ENCODE assay signal across 8 cellular contexts in the genomic region with DNA sequence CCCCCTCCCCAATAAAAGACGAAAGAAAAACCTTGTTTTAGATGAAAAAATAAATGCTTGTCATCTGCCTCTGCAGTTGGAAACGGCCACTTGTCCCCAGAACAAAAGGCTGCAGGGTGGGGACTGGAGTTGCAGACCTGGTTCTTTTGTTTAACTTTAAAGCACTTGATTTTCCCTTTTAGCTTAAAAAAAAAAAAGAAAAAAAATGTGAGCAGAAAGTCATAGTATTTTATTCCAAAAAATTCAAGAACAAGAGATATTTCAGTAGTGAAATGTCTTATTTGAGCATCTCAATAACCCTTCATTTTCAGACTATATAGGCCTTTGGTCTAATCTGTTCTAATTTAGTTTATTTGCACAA. TPM values are rescaled to one million over a fixed set of nuclear protein-coding genes. Genes with fewer than 3 reads are reported as not detected.
DNase-seq lines count a peak whose midpoint lies in the region; ATAC-seq, FAIRE-seq and TF ChIP-seq lines count a peak whose summit lies in the region.

No MANE protein-coding gene starts in this region.

- FAIRE-seq in HepG2 (lab: Jason Lieb, UNC) = no peak
- no peak for FAIRE-seq in D721Med (lab: Jason Lieb, UNC)

- no peaks in the 10 kb centered on the region for H3K36me3 Mint-ChIP-seq in activated CD4-positive, alpha-beta T cell treated with anti-CD3 and anti-CD28 coated beads, Interleukin-2, amount 10 ng/mL, durations not matched to agents 24 days and 14 days (ENCODE audit: low read depth)

- no peak for ATAC-seq in HepG2

- no peak for TF ChIP-seq CTCF in astrocyte of the cerebellum (IDR thresholded peaks at IDR 0.05; ENCODE audit: low read depth, low read length, missing control alignments)
- no peak for TF ChIP-seq CTCF in HepG2 (CRISPR knock-in tag; IDR thresholded peaks at IDR 0.05)
- TF ChIP-seq CTCF in testis (IDR thresholded peaks at IDR 0.05) = no peak
- no peak for TF ChIP-seq CTCF in D721Med (IDR thresholded peaks at IDR 0.05; ENCODE audit: insufficient read depth, missing control alignments)

- H3K4me1 ChIP-seq in HepG2 (ENCODE audit: insufficient read depth, low read length) (peaks cover 8% of the 10 kb centered on the region; the same call in 1 of the 2 replicates), testis (peaks cover 34% of the 10 kb centered on the region)

- H3K27me3 Mint-ChIP-seq in activated CD4-positive, alpha-beta T cell treated with anti-CD3 and anti-CD28 coated beads, Interleukin-2, amount 10 ng/mL, durations not matched to agents 24 days and 14 days = peaks cover 69% of the 10 kb centered on the region

- H3K4me3 Mint-ChIP-seq in activated CD4-positive, alpha-beta T cell treated with anti-CD3 and anti-CD28 coated beads, Interleukin-2, amount 10 ng/mL, durations not matched to agents 24 days and 14 days = peak overlapping the region; percentile 59

- no peak for TF ChIP-seq POLR2A in HepG2 (IDR thresholded peaks at IDR 0.05; ENCODE audit: insufficient read depth in 1 of 2, low read depth in 2 of 2, low read length in 2 of 2)
- no peak for TF ChIP-seq POLR2A in testis (IDR thresholded peaks at IDR 0.05)

- no peaks in the 10 kb centered on the region for H3K79me2 ChIP-seq in HepG2 (ENCODE audit: insufficient read depth, low read length)

- CTCF ChIA-PET in HepG2 (lab: Yijun Ruan, JAX; ENCODE audit: low intra/inter-chr PET ratio, low total read pairs) = no interaction called here

- no peak for TF ChIP-seq RAD21 in HepG2 (CRISPR knock-in tag; IDR thresholded peaks at IDR 0.05)

- H3K27me3 ChIP-seq in HepG2 (ENCODE audit: control insufficient read depth in 1 of 2, insufficient read depth in 2 of 2, low read length in 2 of 2) (peaks cover 3 to 23% of the 10 kb centered on the region in 2 experiments; a peak in 3 of 5 replicates), testis (no peaks in the 10 kb centered on the region)

- TF ChIP-seq EP300 in HepG2 (IDR thresholded peaks at IDR 0.05; ENCODE audit: low read depth in 2 of 2, low read length in 2 of 2) = no peak
- TF ChIP-seq EP300 in HepG2 (CRISPR knock-in tag; IDR thresholded peaks at IDR 0.05; ENCODE audit: borderline replicate concordance) = no peak

- no peaks in the 10 kb centered on the region for H4K20me1 ChIP-seq in HepG2 (ENCODE audit: insufficient read depth, low read length)

- H3K36me3 ChIP-seq in HepG2 (replicated peaks in 1 of 2; ENCODE audit: control insufficient read depth in 1 of 2, insufficient read depth in 2 of 2, low read length in 2 of 2) (no peaks in the 10 kb centered on the region), testis (ENCODE audit: low read depth, missing control alignments) (no peaks in the 10 kb centered on the region)

- intact Hi-C loops in activated CD4-positive, alpha-beta T cell treated with anti-CD3 and anti-CD28 coated beads, Interleukin-2, amount 10 ng/mL, durations not matched to agents 24 days and 14 days (cut with micrococcal nuclease) = no loop called here
- intact Hi-C loops in HepG2 (cut with micrococcal nuclease; ENCODE audit: unreplicated experiment) = no loop called here
- intact Hi-C loops in testis (cut with DNase I; ENCODE audit: low total_unique reads) = no loop called here

- in situ Hi-C loops in astrocyte of the cerebellum (cut with HindIII; ENCODE audit: low sequenced_read_pairs) = no loop called here
- in situ Hi-C loops in HepG2 (cut with HindIII; ENCODE audit: extremely low pct_ligation_motif_present, low pct_unique_long_range_greater_than_20kb) = no loop called here

- H3K4me3 ChIP-seq in astrocyte of the cerebellum (ENCODE audit: low read depth, low read length) = peak overlapping the region; percentile 77
- peak overlapping the region; percentile 70 to 89 (median 81) for H3K4me3 ChIP-seq in HepG2 (replicated peaks in 1 of 3; ENCODE audit: insufficient read depth in 1 of 3, low read depth in 2 of 3, low read length in 3 of 3)
- H3K4me3 ChIP-seq in testis = peak overlapping the region; percentile 79 to 95

- peak overlapping the region; percentile 82 for H3K4me2 ChIP-seq in HepG2 (ENCODE audit: low read depth, low read length)

- TSS peak; percentile 33 for BruUV-seq in HepG2 (replicated peaks; lab: Mats Ljungman, UMichigan)

- no peak overlapping the region for H3K27ac ChIP-seq in HepG2 (ENCODE audit: extremely low read length, insufficient read depth, low read length)
- H3K27ac ChIP-seq in testis = peak overlapping the region; percentile 83 to 86

- H3K9me3 ChIP-seq in HepG2 (ENCODE audit: low read length) (no peaks in the 10 kb centered on the region), testis (no peaks in the 10 kb centered on the region)

- H3K9me3 Mint-ChIP-seq in activated CD4-positive, alpha-beta T cell treated with anti-CD3 and anti-CD28 coated beads, Interleukin-2, amount 10 ng/mL, durations not matched to agents 24 days and 14 days = peaks cover 5% of the 10 kb centered on the region

- peaks cover 4% of the 10 kb centered on the region for H3K4me1 Mint-ChIP-seq in activated CD4-positive, alpha-beta T cell treated with anti-CD3 and anti-CD28 coated beads, Interleukin-2, amount 10 ng/mL, durations not matched to agents 24 days and 14 days

- peak overlapping the region; percentile 23; the same call in 1 of the 2 replicates for H3K9ac ChIP-seq in HepG2 (ENCODE audit: insufficient read depth, low read depth, low read length)

- no peak for DNase-seq in activated CD4-positive, alpha-beta T cell treated with anti-CD3 and anti-CD28 coated beads, Interleukin-2, amount 10 ng/mL, durations not matched to agents 24 days and 14 days
- no peak for DNase-seq in activated CD4-positive, alpha-beta T cell treated with anti-CD3 and anti-CD28 coated beads for 1 hour
- DNase-seq in astrocyte of the cerebellum (ENCODE audit: low read depth) (no peak), HepG2 (ENCODE audit: low spot score) (no peak), testis (no peak), COR-L47 (lab: John Stamatoyannopoulos, UW) (no peak), GF-D8 (lab: John Stamatoyannopoulos, UW) (no peak), D721Med (ENCODE audit: insufficient read length, low spot score) (no peak)

- WGBS in HepG2 (ENCODE audit: low lambda C conversion rate) = 2% methylated on average over 2 of the region's 2 CpGs
- 0 to 2% methylated on average over 2 of the region's 2 CpGs for WGBS in testis, 2 donors

- POLR2A ChIA-PET in HepG2 (lab: Yijun Ruan, JAX) = no interaction called here

- no peak overlapping the region for H2AFZ ChIP-seq in HepG2 (ENCODE audit: low read length)

- H3K27ac Mint-ChIP-seq in activated CD4-positive, alpha-beta T cell treated with anti-CD3 and anti-CD28 coated beads, Interleukin-2, amount 10 ng/mL, durations not matched to agents 24 days and 14 days = no peak overlapping the region

TF ChIP-seq in HepG2, 621 proteins besides CTCF, POLR2A, EP300 and RAD21 (continues in another document):
- TF ChIP-seq PCBP1 (IDR thresholded peaks at IDR 0.05; ENCODE audit: borderline replicate concordance, low read depth, low read length) (no peak), KDM5A (IDR thresholded peaks at IDR 0.05; ENCODE audit: borderline replicate concordance, low read length) (peak; percentile 23; the same call in 1 of the 2 replicates), THAP11 (CRISPR knock-in tag; IDR thresholded peaks at IDR 0.05) (0 out of 2 replicates have a peak, but pooled peaks have one; percentile 1), ZNF510 (CRISPR knock-in tag; IDR thresholded peaks at IDR 0.05; ENCODE audit: low read depth) (no peak)

RNA-seq across cellular contexts. Expression of a gene that starts 1.8 kb away (rescaled TPM):
- total RNA-seq in activated CD4-positive, alpha-beta T cell treated with anti-CD3 and anti-CD28 coated beads, Interleukin-2, amount 10 ng/mL, durations not matched to agents 24 days and 14 days = 0.02 and 0.09 TPM in 2 replicates
- 6.2 and 12.6 TPM in 2 replicates for total RNA-seq in HepG2 (2016; rRNA removed; fragmentation: Illumina TruSeq; extraction: Trizol)
- 0.40 and 0.79 TPM in 2 replicates for total RNA-seq in HepG2 (2016; cell fraction: cytosol; rRNA removed; fragmentation: Illumina TruSeq; extraction: Trizol; ENCODE audit: low read depth)
- total RNA-seq in HepG2 (2016; cell fraction: insoluble cytoplasmic fraction; rRNA removed; fragmentation: Illumina TruSeq; extraction: Trizol) = 6.4 and 11.8 TPM in 2 replicates
- 2.6 and 2.7 TPM in 2 replicates for total RNA-seq in HepG2 (2016; cell fraction: membrane; rRNA removed; fragmentation: Illumina TruSeq; extraction: Trizol)
- total RNA-seq in HepG2 (2016; cell fraction: nucleus; rRNA removed; fragmentation: Illumina TruSeq; extraction: Trizol) = 18.5 and 24.0 TPM in 2 replicates
- polyA plus RNA-seq in HepG2 (2011; rRNA removed) = 3.3 and 3.5 TPM in 2 replicates
- 2.5 and 3.3 TPM in 2 replicates for polyA plus RNA-seq in HepG2 (2011; cell fraction: cytosol; rRNA removed)
- polyA plus RNA-seq in HepG2 (2011; cell fraction: nucleus; rRNA removed) = 5.5 and 6.8 TPM in 2 replicates
- 2.7 and 5.6 TPM in 2 replicates for polyA plus RNA-seq in HepG2 (2012)
- 0.14 TPM in 2 replicates for polyA plus RNA-seq in HepG2 (2016; cell fraction: cytosol; fragmentation: Illumina TruSeq; extraction: Trizol; ENCODE audit: low read depth)
- 4.1 and 5.0 TPM in 2 replicates for polyA plus RNA-seq in HepG2 (2016; cell fraction: insoluble cytoplasmic fraction; fragmentation: Illumina TruSeq; extraction: Trizol; ENCODE audit: low read depth)
- 0.37 and 0.50 TPM in 2 replicates for polyA plus RNA-seq in HepG2 (2016; cell fraction: membrane; fragmentation: Illumina TruSeq; extraction: Trizol; ENCODE audit: low read depth)
- 10.5 and 11.0 TPM in 2 replicates for polyA plus RNA-seq in HepG2 (2016; cell fraction: nucleus; fragmentation: Illumina TruSeq; extraction: Trizol; ENCODE audit: insufficient read depth, low read depth)
- 0.37 and 38.7 TPM in 2 replicates for polyA minus RNA-seq in HepG2 (2011; rRNA and poly(A)+ RNA removed; ENCODE audit: low replicate concordance)
- 8.5 and 16.4 TPM in 2 replicates for polyA minus RNA-seq in HepG2 (2011; cell fraction: cytosol; rRNA and poly(A)+ RNA removed)
- 13.8 and 21.1 TPM in 2 replicates for polyA minus RNA-seq in HepG2 (2011; cell fraction: nucleus; rRNA and poly(A)+ RNA removed)
- total RNA-seq in testis = 100 to 1,000 TPM; 431 to 584 TPM
- 20.1 TPM for polyA plus RNA-seq in testis (ENCODE audit: insufficient read depth, low read depth, low replicate concordance)

Comparison
In these comparisons a context has a peak if more than half of its experiments do, and no peak if none do; other contexts are left out.
1. RNA of a gene that starts 1.8 kb away (total RNA-seq): 431 to 584 TPM in testis; 0.40 to 24.0 TPM in HepG2 and 0.02 to 0.09 TPM in activated CD4-positive, alpha-beta T cell treated with anti-CD3 and anti-CD28 coated beads, Interleukin-2, amount 10 ng/mL, durations not matched to agents 24 days and 14 days; every median in the first group is over 10 times any median in the second.
2. Peak in every context shown above with its lines, with median percentiles within 50 percentile points of each other: H3K4me3 ChIP-seq.